ENCODE assay signal across 19 cellular contexts in genomic region chr12:31003861-31004640, GRCh38.
DNase-seq lines count a peak whose midpoint lies in the region; ATAC-seq and TF ChIP-seq lines count a peak whose summit lies in the region.
"Had no signal": no experiment of that assay in that cellular context is flagged by ENCODE, and none has a peak within 500 bp of the region (broad histone marks: within the 10 kb centered on the region; RNA-seq: fewer than 3 reads in every experiment).

No MANE protein-coding gene starts in this region.

- peaks cover 1% of the 10 kb centered on the region; the same call in 1 of the 2 replicates for H3K27me3 ChIP-seq in IMR-90 (ENCODE audit: control insufficient read depth, insufficient read depth, low read length)
- no peaks in the 10 kb centered on the region for H3K27me3 ChIP-seq in PC-9 (ENCODE audit: insufficient read depth, low read depth)
- H3K27me3 ChIP-seq in sigmoid colon, result no peaks in the 10 kb centered on the region
- H3K27me3 ChIP-seq in upper lobe of left lung, result no peaks in the 10 kb centered on the region
- H3K27me3 ChIP-seq: BE2C, SJCRH30 had no signal

- H3K79me2 ChIP-seq in PC-9 (ENCODE audit: low read depth), result peaks cover 16% of the 10 kb centered on the region; the same call in 1 of the 2 replicates

- H4K5ac ChIP-seq in IMR-90 (ENCODE audit: low read depth, low read length), result no peak overlapping the region

- DNase-seq in IMR-90 (no peak), PC-9 (no peak), kidney tubule cell (ENCODE audit: low spot score) (peak; percentile 60), sigmoid colon (peak; percentile 48), nephron progenitor cell (no peak), upper lobe of left lung (no peak)
- DNase-seq in activated CD8-positive, alpha-beta memory T cell treated with anti-CD3 and anti-CD28 coated beads, Interleukin-2, amount 50 U/mL, for 48 hours, result no peak
- DNase-seq: BE2C; CD4-positive, CD25-positive, alpha-beta regulatory T cell; DMS79; H9; HFFc6; Kasumi-1; NCI-H1092; NCI-H1436 treated with DMSO at 0.1 percent for 48 hours; NCI-H1930; NCI-H510A; SJCRH30 had no signal

- no peak overlapping the region for H3K27ac Mint-ChIP-seq in nephron progenitor cell
- H3K27ac Mint-ChIP-seq: CD4-positive, CD25-positive, alpha-beta regulatory T cell; HFFc6 had no signal

- BruUV-seq in IMR-90 (replicated peaks; lab: Mats Ljungman, UMichigan) (no TSS peak), PC-9 (replicated peaks; lab: Mats Ljungman, UMichigan) (no TSS peak)

- H3K4me3 Mint-ChIP-seq in nephron progenitor cell, result no peak overlapping the region
- H3K4me3 Mint-ChIP-seq: CD4-positive, CD25-positive, alpha-beta regulatory T cell; H9; HFFc6 had no signal

- no peak overlapping the region for H4K8ac ChIP-seq in IMR-90 (ENCODE audit: low read depth in 2 of 2, low read length in 2 of 2)

- no peaks in the 10 kb centered on the region for H3K9me3 Mint-ChIP-seq in nephron progenitor cell
- H3K9me3 Mint-ChIP-seq: CD4-positive, CD25-positive, alpha-beta regulatory T cell; H9; HFFc6 had no signal

- TF ChIP-seq RAD21 in IMR-90 (IDR thresholded peaks at IDR 0.05; ENCODE audit: low read length), result no peak

- H3K9me2 ChIP-seq in PC-9 (ENCODE audit: insufficient read depth), result no peaks in the 10 kb centered on the region

- H3K36me3 Mint-ChIP-seq in nephron progenitor cell (ENCODE audit: low read depth), result no peaks in the 10 kb centered on the region
- H3K36me3 Mint-ChIP-seq: CD4-positive, CD25-positive, alpha-beta regulatory T cell had no signal

- no peak overlapping the region for H3K18ac ChIP-seq in IMR-90 (ENCODE audit: low read depth, low read length)

- H3K27ac ChIP-seq in IMR-90 (ENCODE audit: insufficient read depth, low read length), result no peak overlapping the region
- H3K27ac ChIP-seq in PC-9, result peak overlapping the region; percentile 95
- H3K27ac ChIP-seq in sigmoid colon, result no peak overlapping the region
- no peak overlapping the region for H3K27ac ChIP-seq in upper lobe of left lung
- H3K27ac ChIP-seq: SJCRH30 had no signal

- H3K4me2 ChIP-seq in IMR-90 (ENCODE audit: low read depth, low read length) (no peak overlapping the region), PC-9 (peak overlapping the region; percentile 61)

- TF ChIP-seq POLR2A in IMR-90 (IDR thresholded peaks at IDR 0.05; ENCODE audit: low read depth, low read length) (no peak), sigmoid colon (IDR thresholded peaks at IDR 0.05) (no peak), upper lobe of left lung (IDR thresholded peaks at IDR 0.05) (no peak)

- peaks cover 32% of the 10 kb centered on the region for H3F3A ChIP-seq in PC-9 (ENCODE audit: insufficient read depth, low read depth)

- H2BK20ac ChIP-seq in IMR-90 (ENCODE audit: low read depth, low read length), result no peak overlapping the region

- no peak overlapping the region for H3K4ac ChIP-seq in IMR-90 (ENCODE audit: low read depth, low read length)

- H3K14ac ChIP-seq in IMR-90 (replicated peaks; ENCODE audit: low read depth, low read length), result no peak overlapping the region

- H3K79me1 ChIP-seq in IMR-90 (ENCODE audit: low read depth in 1 of 2, low read length in 2 of 2), result no peaks in the 10 kb centered on the region

- peaks cover 24% of the 10 kb centered on the region; the same call in 1 of the 2 replicates for H3K9me1 ChIP-seq in IMR-90 (ENCODE audit: insufficient read depth, low read length)

- no peak overlapping the region for H3K23ac ChIP-seq in IMR-90 (ENCODE audit: low read depth, low read length)

- TF ChIP-seq EP300 in sigmoid colon (IDR thresholded peaks at IDR 0.05) (no peak), upper lobe of left lung (IDR thresholded peaks at IDR 0.05) (no peak)

- H3K4me3 ChIP-seq in IMR-90 (ENCODE audit: insufficient read depth, low read depth, low read length), result no peak overlapping the region
- no peak overlapping the region for H3K4me3 ChIP-seq in PC-9
- H3K4me3 ChIP-seq in sigmoid colon, result no peak overlapping the region
- H3K4me3 ChIP-seq in upper lobe of left lung, result no peak overlapping the region
- H3K4me3 ChIP-seq: SJCRH30 had no signal

- H2BK5ac ChIP-seq in IMR-90 (ENCODE audit: low read depth, low read length, poor library complexity, severe bottlenecking), result no peak overlapping the region

- H3K4me1 ChIP-seq in IMR-90 (ENCODE audit: control insufficient read depth, insufficient read depth, low read length) (peaks cover 11% of the 10 kb centered on the region), PC-9 (replicated peaks; ENCODE audit: insufficient read depth) (peaks cover 79% of the 10 kb centered on the region), sigmoid colon (no peaks in the 10 kb centered on the region), upper lobe of left lung (peaks cover 0 to 7% (median 2%) of the 10 kb centered on the region in 4 donors)
- H3K4me1 ChIP-seq: BE2C had no signal

- ATAC-seq in IMR-90 (ENCODE audit: low read depth) (no peak), upper lobe of left lung (ENCODE audit: low FRiP score in 2 of 2) (no peak)
- ATAC-seq: Panc1 had no signal

- TF ChIP-seq CTCF in IMR-90 (conservative IDR thresholded peaks at IDR 0.05; ENCODE audit: low read depth, low read length), result no peak
- TF ChIP-seq CTCF in PC-9 (conservative IDR thresholded peaks at IDR 0.05), result no peak
- no peak for TF ChIP-seq CTCF in sigmoid colon (IDR thresholded peaks at IDR 0.05)
- TF ChIP-seq CTCF in nephron progenitor cell (IDR thresholded peaks at IDR 0.05), result no peak
- no peak for TF ChIP-seq CTCF in upper lobe of left lung (IDR thresholded peaks at IDR 0.05)

- CTCF ChIA-PET in IMR-90 (lab: Yijun Ruan, JAX), result no interaction called here
- CTCF ChIA-PET in PC-9 (lab: Charles Lee), result no interaction called here

- H4K20me1 ChIP-seq in IMR-90 (ENCODE audit: insufficient read depth, low read length) (no peaks in the 10 kb centered on the region; the same call in 1 of the 2 replicates), PC-9 (ENCODE audit: insufficient read depth) (no peaks in the 10 kb centered on the region)

- H2AFZ ChIP-seq in IMR-90 (replicated peaks; ENCODE audit: low read length, poor library complexity) (no peak overlapping the region), PC-9 (no peak overlapping the region)

- peaks cover 14% of the 10 kb centered on the region for H3K4me1 Mint-ChIP-seq in nephron progenitor cell
- H3K4me1 Mint-ChIP-seq: CD4-positive, CD25-positive, alpha-beta regulatory T cell had no signal

- H3K27me3 Mint-ChIP-seq in nephron progenitor cell (ENCODE audit: low read depth, poor library complexity), result peaks cover 7% of the 10 kb centered on the region

- H3K56ac ChIP-seq in IMR-90 (ENCODE audit: extremely low read depth, insufficient read depth, low read length), result no peak overlapping the region

- H4K91ac ChIP-seq in IMR-90 (ENCODE audit: insufficient read depth, low read depth, low read length), result no peak overlapping the region

- POLR2A ChIA-PET in IMR-90 (lab: Charles Lee; ENCODE audit: unreplicated experiment) (no interaction called here), PC-9 (lab: Charles Lee; ENCODE audit: unreplicated experiment) (interaction anchor here (0.6 kb wide), 1 partner anchor 233 kb away, joined by 5 read pairs; no protein-coding TSS in a partner anchor)

- peak overlapping the region; percentile 18; the same call in 1 of the 2 replicates for H2BK120ac ChIP-seq in IMR-90 (ENCODE audit: low read depth, low read length)

- no peak overlapping the region for H2AK5ac ChIP-seq in IMR-90 (ENCODE audit: low read depth, low read length)

- in situ Hi-C loops in IMR-90 (cut with MboI; ENCODE audit: low sequenced_read_pairs), result no loop called here

- H3K9ac ChIP-seq in IMR-90 (ENCODE audit: low read depth, low read length), result no peak overlapping the region

- H3K9me3 ChIP-seq in IMR-90 (ENCODE audit: control insufficient read depth, insufficient read depth, low read length) (no peaks in the 10 kb centered on the region), PC-9 (ENCODE audit: insufficient read depth, low read depth) (no peaks in the 10 kb centered on the region), sigmoid colon (no peaks in the 10 kb centered on the region), upper lobe of left lung (no peaks in the 10 kb centered on the region)
- H3K9me3 ChIP-seq: BE2C, SJCRH30 had no signal

- H2AK9ac ChIP-seq in IMR-90 (replicated peaks; ENCODE audit: low read depth, low read length, poor library complexity), result no peak overlapping the region

- dilution Hi-C loops in IMR-90 (cut with HindIII; ENCODE audit: low sequenced_read_pairs, unreplicated experiment), result no loop called here

- no peak overlapping the region for H2BK15ac ChIP-seq in IMR-90 (ENCODE audit: low read depth, low read length)

- 50% methylated on average over 2 of the region's 7 CpGs; no CpG with 5 or more reads in 1 of the 2 experiments for WGBS in IMR-90 (ENCODE audit: extremely low coverage in 2 of 2, insufficient read length in 1 of 2), 2 experiments
- WGBS in sigmoid colon, 2 donors, result 94 to 95% methylated on average over 7 of the region's 7 CpGs
- 88 to 99% methylated on average over 7 of the region's 7 CpGs for WGBS in upper lobe of left lung, 2 donors

- intact Hi-C loops in IMR-90 (cut with micrococcal nuclease), result no loop called here
- intact Hi-C loops in PC-9 (cut with micrococcal nuclease; ENCODE audit: unreplicated experiment), result loop anchor here (10.0 kb wide), 1 partner anchor 321 kb away; the partner anchor contains the start of gene SINHCAF
- intact Hi-C loops in sigmoid colon (cut with DNase I), result no loop called here

- H3K36me3 ChIP-seq in IMR-90 (ENCODE audit: control insufficient read depth, insufficient read depth, low read length) (no peaks in the 10 kb centered on the region), PC-9 (ENCODE audit: low read depth) (no peaks in the 10 kb centered on the region), sigmoid colon (no peaks in the 10 kb centered on the region), upper lobe of left lung (no peaks in the 10 kb centered on the region)
- H3K36me3 ChIP-seq: BE2C, SJCRH30 had no signal

TF ChIP-seq in IMR-90, 13 proteins besides CTCF, POLR2A, EP300 and RAD21 (continues in another document):
- no peak for TF ChIP-seq CEBPB (IDR thresholded peaks at IDR 0.05; ENCODE audit: low read depth, low read length)
- no peak for TF ChIP-seq BHLHE40 (IDR thresholded peaks at IDR 0.05; ENCODE audit: low read depth, low read length)
- TF ChIP-seq USF2 (IDR thresholded peaks at IDR 0.05; ENCODE audit: low read depth, low read length), result no peak
- TF ChIP-seq CHD1 (IDR thresholded peaks at IDR 0.05; ENCODE audit: low read depth, low read length), result no peak
- TF ChIP-seq SMC3 (IDR thresholded peaks at IDR 0.05; ENCODE audit: low read depth, low read length), result no peak
- TF ChIP-seq MXI1 (IDR thresholded peaks at IDR 0.05; ENCODE audit: borderline replicate concordance, low read depth, low read length), result no peak
- TF ChIP-seq RFX5 (IDR thresholded peaks at IDR 0.05; ENCODE audit: low read depth, low read length), result no peak
- TF ChIP-seq MAFK (IDR thresholded peaks at IDR 0.05; ENCODE audit: low read depth, low read length), result no peak

Comparison
In these comparisons a context has a peak if more than half of its experiments do, and no peak if none do; other contexts are left out.
1. DNase-seq: peak in kidney tubule cell (single experiment) and sigmoid colon (single experiment); none in IMR-90 (single experiment), PC-9 (0 of 2), nephron progenitor cell (single experiment), activated CD8-positive, alpha-beta memory T cell treated with anti-CD3 and anti-CD28 coated beads, Interleukin-2, amount 50 U/mL, for 48 hours (single experiment) and upper lobe of left lung (0 of 2).